8 cellular contexts compared by ENCODE assay signal in genomic region chr4:1249731-1250526, GRCh38. TPM values are rescaled to one million over a fixed set of nuclear protein-coding genes. Genes with fewer than 3 reads are reported as not detected.
DNase-seq lines count a peak whose midpoint lies in the region; ATAC-seq and TF ChIP-seq lines count a peak whose summit lies in the region.

No MANE protein-coding gene starts in this region.

- POLR2A ChIA-PET in Panc1 (lab: Charles Lee), result no interaction called here

- peak; percentile 72 for DNase-seq in GM12865 (ENCODE audit: low read depth)
- no peak for DNase-seq in Panc1 (ENCODE audit: low read depth, low spot score)
- DNase-seq in astrocyte of the hippocampus (ENCODE audit: low read depth, low spot score), result peak; percentile 68
- DNase-seq in stimulated activated CD4-positive, alpha-beta T cell treated with anti-CD3 and anti-CD28 coated beads, Interleukin-12 subunit alpha, Interleukin-12 subunit beta, amount 100 ng/mL, for 48 hours (ENCODE audit: low read depth in 2 of 3, low spot score in 1 of 3), result peak in 2 of 3 donors; percentile 25 to 32
- no peak for DNase-seq in COR-L47 (lab: John Stamatoyannopoulos, UW)
- no peak for DNase-seq in ecto neural progenitor cell (ENCODE audit: low spot score)

- H3K9ac ChIP-seq in iPS-20b (ENCODE audit: low read depth, low read length), result peak overlapping the region; percentile 75; the same call in 1 of the 2 replicates

- H3K27ac ChIP-seq in Panc1 (ENCODE audit: low read length) (peak overlapping the region; percentile 85), iPS-20b (ENCODE audit: low read length) (no peak overlapping the region)

- H3K4me3 ChIP-seq in GM12865 (ENCODE audit: low read depth, low read length), result peak overlapping the region; percentile 83
- H3K4me3 ChIP-seq in Panc1 (ENCODE audit: low read depth in 2 of 2, low read length in 2 of 2), result peak overlapping the region; percentile 43 to 48
- peak overlapping the region; percentile 69 for H3K4me3 ChIP-seq in iPS-20b (ENCODE audit: low read length)

- intact Hi-C loops in Panc1 (cut with micrococcal nuclease; ENCODE audit: unreplicated experiment), result no loop called here

- in situ Hi-C loops in Panc1 (cut with HindIII; ENCODE audit: low pct_unique_long_range_greater_than_20kb, low sequenced_read_pairs), result no loop called here

- BruUV-seq in Panc1 (replicated peaks; lab: Mats Ljungman, UMichigan), result no TSS peak

- H3K27me3 ChIP-seq in Panc1 (ENCODE audit: control insufficient read depth, insufficient read depth, low read length) (no peaks in the 10 kb centered on the region), iPS-20b (ENCODE audit: insufficient read depth, low read length) (peaks cover 6% of the 10 kb centered on the region; the same call in 1 of the 2 replicates)

- CTCF ChIA-PET in Panc1 (lab: Charles Lee), result no interaction called here

- H3K4me1 ChIP-seq in Panc1 (ENCODE audit: control insufficient read depth, insufficient read depth, low read length) (peaks cover 13% of the 10 kb centered on the region), iPS-20b (ENCODE audit: insufficient read depth, low read length) (peaks cover 4% of the 10 kb centered on the region; the same call in 1 of the 2 replicates)

- no peak for TF ChIP-seq CTCF in GM12865 (IDR thresholded peaks at IDR 0.05; ENCODE audit: insufficient read depth, low read depth, low read length, missing control alignments)
- no peak for TF ChIP-seq CTCF in Panc1 (IDR thresholded peaks at IDR 0.05)

- ATAC-seq in HG02610 (IDR thresholded peaks at IDR 0.05; ENCODE audit: unreplicated experiment), result peak; percentile 17
- no peak for ATAC-seq in Panc1

- H3K36me3 ChIP-seq in Panc1 (ENCODE audit: control insufficient read depth, insufficient read depth, low read length) (peaks cover 2% of the 10 kb centered on the region; the same call in 1 of the 2 replicates), iPS-20b (ENCODE audit: insufficient read depth, low read depth, low read length) (peaks cover 8% of the 10 kb centered on the region; the same call in 1 of the 2 replicates)

- H3K9me3 ChIP-seq in Panc1 (ENCODE audit: control insufficient read depth, insufficient read depth, low read depth, low read length) (peaks cover 10% of the 10 kb centered on the region; the same call in 1 of the 2 replicates), iPS-20b (ENCODE audit: insufficient read depth, low read depth, low read length) (peaks cover 47% of the 10 kb centered on the region)

RNA-seq across cellular contexts. Expression of gene CTBP1, which starts 1.0 kb away (rescaled TPM):
- 157 TPM for total RNA-seq in Panc1 (2021; ENCODE audit: unreplicated experiment)
- 337 TPM for polyA plus RNA-seq in Panc1 (2012; ENCODE audit: insufficient read length)

RNA-seq across cellular contexts. Expression of gene MAEA, which starts 39.8 kb away (rescaled TPM):
- 62.3 TPM for total RNA-seq in Panc1 (2021; ENCODE audit: unreplicated experiment)
- 99.0 TPM for polyA plus RNA-seq in Panc1 (2012; ENCODE audit: insufficient read length)

Comparison
In these comparisons a context has a peak if more than half of its experiments do, and no peak if none do; other contexts are left out.
1. DNase-seq: peak in GM12865 (single experiment), astrocyte of the hippocampus (single experiment) and stimulated activated CD4-positive, alpha-beta T cell treated with anti-CD3 and anti-CD28 coated beads, Interleukin-12 subunit alpha, Interleukin-12 subunit beta, amount 100 ng/mL, for 48 hours (2 of 3); none in Panc1 (single experiment), COR-L47 (single experiment) and ecto neural progenitor cell (single experiment).
2. Peak in every context shown above with its lines, with median percentiles within 50 percentile points of each other: H3K4me3 ChIP-seq.